Comparison of ENCODE assay signal across 9 cellular contexts in genomic region chr12:65825573-65826512, GRCh38. TPM values are rescaled to one million over a fixed set of nuclear protein-coding genes. Genes with fewer than 3 reads are reported as not detected.
DNase-seq lines count a peak whose midpoint lies in the region; ATAC-seq, FAIRE-seq and TF ChIP-seq lines count a peak whose summit lies in the region.
"Had no signal": no experiment of that assay in that cellular context is flagged by ENCODE, and none has a peak within 500 bp of the region (broad histone marks: within the 10 kb centered on the region; RNA-seq: fewer than 3 reads in every experiment).

No MANE protein-coding gene starts in this region.

- H3K27ac Mint-ChIP-seq in stimulated activated naive B cell treated with anti-CD40 and anti-IgM and Interleukin-4, amounts not matched to agents 10 μg/mL and 1 μg/mL and 100 μg/mL, for 72 hours: no peak overlapping the region

- peaks cover 12% of the 10 kb centered on the region for H3K36me3 ChIP-seq in HUES6 (ENCODE audit: control insufficient read depth, insufficient read depth, low read length)
- H3K36me3 ChIP-seq in body of pancreas (replicated peaks in 1 of 2; ENCODE audit: insufficient read depth in 1 of 2, low read depth in 2 of 2): no peaks in the 10 kb centered on the region
- H3K36me3 ChIP-seq in keratinocyte (ENCODE audit: control insufficient read depth in 2 of 2, extremely low read depth in 1 of 2, insufficient read depth in 2 of 2, low read length in 2 of 2): peaks cover 7 to 9% of the 10 kb centered on the region in 2 experiments
- no peaks in the 10 kb centered on the region for H3K36me3 ChIP-seq in Karpas-422 (ENCODE audit: insufficient read depth, low read length)

- peak overlapping the region; percentile 97 for H3K9ac ChIP-seq in HUES6 (ENCODE audit: low read length)
- H3K9ac ChIP-seq in keratinocyte (ENCODE audit: control insufficient read depth, extremely low read depth, insufficient read depth, low read length): peak overlapping the region; percentile 96
- H3K9ac ChIP-seq in Karpas-422 (ENCODE audit: low read length): no peak overlapping the region

- H3K4me1 ChIP-seq in HUES6 (ENCODE audit: control insufficient read depth, insufficient read depth, low read length): peaks cover 26% of the 10 kb centered on the region
- peaks cover 35% of the 10 kb centered on the region for H3K4me1 ChIP-seq in body of pancreas
- H3K4me1 ChIP-seq in keratinocyte (ENCODE audit: control insufficient read depth, extremely low read depth, insufficient read depth, low read length): peaks cover 39% of the 10 kb centered on the region
- no peaks in the 10 kb centered on the region for H3K4me1 ChIP-seq in Karpas-422 (ENCODE audit: low read length)

- peak overlapping the region; percentile 63 to 84 for H3K4me3 Mint-ChIP-seq in stimulated activated naive B cell treated with anti-CD40 and anti-IgM and Interleukin-4, amounts not matched to agents 10 μg/mL and 1 μg/mL and 100 μg/mL, for 72 hours

- no peaks in the 10 kb centered on the region for H4K20me1 ChIP-seq in keratinocyte (ENCODE audit: control insufficient read depth, extremely low read depth, insufficient read depth, low read length)
- no peaks in the 10 kb centered on the region for H4K20me1 ChIP-seq in Karpas-422 (ENCODE audit: insufficient read depth, low read depth, low read length)

- no peaks in the 10 kb centered on the region for H3K27me3 ChIP-seq in HUES6 (ENCODE audit: control insufficient read depth, insufficient read depth, low read length)
- peaks cover 0 to 31% of the 10 kb centered on the region in 2 donors for H3K27me3 ChIP-seq in body of pancreas
- H3K27me3 ChIP-seq in keratinocyte (ENCODE audit: control insufficient read depth, extremely low read depth, insufficient read depth, low read length): no peaks in the 10 kb centered on the region
- no peaks in the 10 kb centered on the region for H3K27me3 ChIP-seq in Karpas-422 (ENCODE audit: low read length)

- peak overlapping the region; percentile 89; the same call in 1 of the 2 replicates for H3K27ac ChIP-seq in HUES6 (ENCODE audit: low read depth, low read length)
- no peak overlapping the region for H3K27ac ChIP-seq in body of pancreas
- peak overlapping the region; percentile 79 for H3K27ac ChIP-seq in keratinocyte (ENCODE audit: control insufficient read depth, insufficient read depth, low read length)
- no peak overlapping the region for H3K27ac ChIP-seq in Karpas-422 (ENCODE audit: low read length)

- no peak for TF ChIP-seq POLR2A in body of pancreas (IDR thresholded peaks at IDR 0.05)

- H3K9me1 ChIP-seq in keratinocyte (ENCODE audit: control insufficient read depth, extremely low read depth, insufficient read depth, low read length): no peaks in the 10 kb centered on the region

- H3K36me3 Mint-ChIP-seq in stimulated activated naive B cell treated with anti-CD40 and anti-IgM and Interleukin-4, amounts not matched to agents 10 μg/mL and 1 μg/mL and 100 μg/mL, for 72 hours: peaks cover 1 to 3% of the 10 kb centered on the region in 2 donors

- peak overlapping the region; percentile 97 for H3K4me2 ChIP-seq in keratinocyte (ENCODE audit: control insufficient read depth, extremely low read depth, insufficient read depth, low read depth, low read length)
- no peak overlapping the region for H3K4me2 ChIP-seq in Karpas-422 (ENCODE audit: low read depth, low read length, poor library complexity, severe bottlenecking)

- H3K9me3 ChIP-seq in HUES6 (ENCODE audit: control insufficient read depth, insufficient read depth, low read depth, low read length) (no peaks in the 10 kb centered on the region), body of pancreas (no peaks in the 10 kb centered on the region), keratinocyte (ENCODE audit: control insufficient read depth, low read depth, low read length) (no peaks in the 10 kb centered on the region), Karpas-422 (ENCODE audit: low read length) (no peaks in the 10 kb centered on the region)

- WGBS in body of pancreas, 2 donors: 1% methylated on average over 14 to 77 of the region's 85 CpGs

- intact Hi-C loops in body of pancreas (cut with DNase I): no loop called here

- peaks cover 13 to 36% of the 10 kb centered on the region in 2 donors for H3K4me1 Mint-ChIP-seq in stimulated activated naive B cell treated with anti-CD40 and anti-IgM and Interleukin-4, amounts not matched to agents 10 μg/mL and 1 μg/mL and 100 μg/mL, for 72 hours

- no peak for FAIRE-seq in keratinocyte (lab: Jason Lieb, UNC)

- TF ChIP-seq CTCF in body of pancreas (IDR thresholded peaks at IDR 0.05) (no peak), keratinocyte (optimal IDR thresholded peaks at IDR 0.05 in 1 of 3, IDR thresholded peaks at IDR 0.05 in 1 of 3, conservative IDR thresholded peaks at IDR 0.05 in 1 of 3; ENCODE audit: extremely low read depth in 1 of 3, insufficient read depth in 2 of 3, low read length in 3 of 3) (no peak)

- ATAC-seq in body of pancreas: peak; percentile 30
- ATAC-seq in stimulated activated naive B cell treated with anti-CD40 and anti-IgM and Interleukin-4, amounts not matched to agents 10 μg/mL and 1 μg/mL and 100 μg/mL, for 72 hours (replicated peaks): peak; percentile 29 to 37

- H3K9me3 Mint-ChIP-seq in stimulated activated naive B cell treated with anti-CD40 and anti-IgM and Interleukin-4, amounts not matched to agents 10 μg/mL and 1 μg/mL and 100 μg/mL, for 72 hours: peaks cover 2 to 4% of the 10 kb centered on the region in 2 donors

- no peaks in the 10 kb centered on the region for H3K9me2 ChIP-seq in Karpas-422 (replicated peaks; ENCODE audit: insufficient read depth, low read length)

- dilution Hi-C loops in keratinocyte (cut with MboI; ENCODE audit: extremely low pct_ligation_motif_present, low sequenced_read_pairs): no loop called here

- peaks cover 88% of the 10 kb centered on the region for H3K79me2 ChIP-seq in keratinocyte (ENCODE audit: control insufficient read depth, insufficient read depth, low read length)
- H3K79me2 ChIP-seq in Karpas-422 (ENCODE audit: low read length): no peaks in the 10 kb centered on the region

- DNase-seq in D341Med (ENCODE audit: low spot score) (peak; percentile 63), body of pancreas (peak; percentile 11 to 28 (median 21)), keratinocyte (ENCODE audit: low read depth, low spot score) (no peak), Karpas-422 (no peak), NCI-H226 (no peak), DMS79 treated with DMSO at 0.1 percent for 48 hours (lab: John Stamatoyannopoulos, UW) (no peak)
- DNase-seq in stimulated activated naive B cell treated with anti-CD40 and anti-IgM and Interleukin-4, amounts not matched to agents 10 μg/mL and 1 μg/mL and 100 μg/mL, for 72 hours: no peak

- H3K4me3 ChIP-seq in HUES6 (ENCODE audit: low read depth, low read length) (peak overlapping the region; percentile 71), body of pancreas (peak overlapping the region; percentile 15 to 45), keratinocyte (ENCODE audit: control insufficient read depth in 2 of 3, extremely low read depth in 1 of 3, insufficient read depth in 2 of 3, low read depth in 1 of 3, low read length in 3 of 3) (peak overlapping the region; percentile 82 to 96 (median 87)), Karpas-422 (ENCODE audit: low read length) (no peak overlapping the region)

- peaks cover 51 to 74% of the 10 kb centered on the region in 2 donors for H3K27me3 Mint-ChIP-seq in stimulated activated naive B cell treated with anti-CD40 and anti-IgM and Interleukin-4, amounts not matched to agents 10 μg/mL and 1 μg/mL and 100 μg/mL, for 72 hours

- H2AFZ ChIP-seq in keratinocyte (ENCODE audit: control insufficient read depth, low read length) (no peak overlapping the region), Karpas-422 (ENCODE audit: low read length) (no peak overlapping the region)

RNA-seq across cellular contexts. Expression of gene HMGA2, which starts 1.6 kb away (rescaled TPM):
- 1 to 10 TPM; 1.6 to 8.6 TPM for total RNA-seq in body of pancreas
- polyA plus RNA-seq in keratinocyte: 64.8 to 122 TPM (median 81.0 TPM) in 3 replicates
- 7.8 TPM for polyA plus RNA-seq in keratinocyte (2011; ENCODE audit: low read depth)
- 59.5 and 111 TPM in 2 replicates for polyA plus RNA-seq in keratinocyte (2011; cell fraction: cytosol; rRNA removed)
- polyA plus RNA-seq in keratinocyte (2011; cell fraction: nucleus; rRNA removed): 150 and 155 TPM in 2 replicates
- polyA plus RNA-seq in keratinocyte (2012; ENCODE audit: low replicate concordance): 15.2 and 97.6 TPM in 2 replicates
- polyA minus RNA-seq in keratinocyte: 40.2 to 165 TPM (median 59.4 TPM) in 3 replicates
- 152 TPM for polyA minus RNA-seq in keratinocyte (2011; cell fraction: cytosol; rRNA and poly(A)+ RNA removed)
- polyA minus RNA-seq in keratinocyte (2011; cell fraction: nucleus; rRNA and poly(A)+ RNA removed): 169 and 356 TPM in 2 replicates
- total RNA-seq in Karpas-422 (2014; rRNA removed; shearing (Covaris generic); ENCODE audit: low replicate concordance): not detected in 2 replicates
- total RNA-seq: NCI-H460 had no signal

Comparison
In these comparisons a context has a peak if more than half of its experiments do, and no peak if none do; other contexts are left out.
1. DNase-seq: peak in D341Med (single experiment) and body of pancreas (4 of 4); none in keratinocyte (single experiment), stimulated activated naive B cell treated with anti-CD40 and anti-IgM and Interleukin-4, amounts not matched to agents 10 μg/mL and 1 μg/mL and 100 μg/mL, for 72 hours (single experiment), Karpas-422 (single experiment), NCI-H226 (single experiment) and DMS79 treated with DMSO at 0.1 percent for 48 hours (single experiment).
2. H3K27ac ChIP-seq: peak in HUES6 (single experiment) and keratinocyte (single experiment); none in body of pancreas (0 of 4) and Karpas-422 (single experiment).